15 cellular contexts compared by ENCODE assay signal in the genomic region with DNA sequence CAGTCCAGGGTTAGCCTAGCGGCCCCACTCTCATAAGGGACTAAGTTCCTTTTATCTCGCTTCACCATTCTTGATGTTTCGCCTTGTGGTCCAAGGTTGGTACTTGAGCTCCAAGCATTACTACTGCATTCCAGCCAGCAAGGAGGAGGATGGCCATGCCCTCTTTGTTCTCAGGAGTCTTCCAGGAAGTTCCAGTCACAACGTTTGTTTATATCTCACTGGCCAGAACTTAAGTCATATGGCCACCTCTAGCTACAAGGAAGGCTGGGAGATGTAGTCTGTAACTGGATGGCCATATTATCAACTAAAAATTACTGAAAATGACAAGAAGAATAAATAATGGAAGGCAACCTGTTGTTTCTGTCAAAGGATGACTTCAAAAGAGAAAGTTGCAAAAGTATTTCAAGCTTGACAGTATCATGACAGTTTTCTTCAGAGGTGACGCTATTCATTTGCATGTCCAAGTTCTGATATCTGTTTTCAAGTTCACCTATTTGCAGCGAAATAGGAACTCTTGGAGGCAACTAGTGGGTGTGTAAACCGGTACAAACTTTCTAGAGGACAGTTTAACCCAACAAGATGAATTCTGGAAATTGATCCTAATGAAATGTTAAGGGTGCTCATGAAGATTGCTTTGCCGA.
DNase-seq lines count a peak whose midpoint lies in the region; ATAC-seq, FAIRE-seq and TF ChIP-seq lines count a peak whose summit lies in the region.
"Had no signal": no experiment of that assay in that cellular context is flagged by ENCODE, and none has a peak within 500 bp of the region (broad histone marks: within the 10 kb centered on the region; RNA-seq: fewer than 3 reads in every experiment).

No MANE protein-coding gene starts in this region.

- H3K36me3 ChIP-seq in PC-9 (ENCODE audit: low read depth) = no peaks in the 10 kb centered on the region
- no peaks in the 10 kb centered on the region for H3K36me3 ChIP-seq in endothelial cell of umbilical vein (ENCODE audit: control insufficient read depth in 2 of 2, extremely low read depth in 1 of 2, insufficient read depth in 2 of 2, low read length in 2 of 2)
- H3K36me3 ChIP-seq: Peyer's patch had no signal

- H2AFZ ChIP-seq in PC-9 (no peak overlapping the region), endothelial cell of umbilical vein (ENCODE audit: low read depth, low read length) (peak overlapping the region; percentile 2)

- no peak for TF ChIP-seq POLR2A in endothelial cell of umbilical vein (IDR thresholded peaks at IDR 0.05; ENCODE audit: low read depth, low read length)

- ATAC-seq in GM18502 (IDR thresholded peaks at IDR 0.05; ENCODE audit: poor library complexity, unreplicated experiment) (peak; percentile 74), HG02852 (IDR thresholded peaks at IDR 0.05; ENCODE audit: unreplicated experiment) (no peak)
- ATAC-seq: CD8-positive, alpha-beta T cell; psoas muscle had no signal

- H3K4me1 Mint-ChIP-seq in osteocyte (ENCODE audit: unreplicated experiment) = peaks cover 85% of the 10 kb centered on the region
- peaks cover 9% of the 10 kb centered on the region for H3K4me1 Mint-ChIP-seq in mesothelial cell of epicardium

- H3K27ac Mint-ChIP-seq in osteocyte (ENCODE audit: unreplicated experiment) = peak overlapping the region; percentile 98
- no peak overlapping the region for H3K27ac Mint-ChIP-seq in mesothelial cell of epicardium
- H3K27ac Mint-ChIP-seq: CD8-positive, alpha-beta T cell; type B pancreatic cell had no signal

- intact Hi-C loops in PC-9 (cut with micrococcal nuclease; ENCODE audit: unreplicated experiment) (no loop called here), endothelial cell of umbilical vein (cut with micrococcal nuclease) (no loop called here)

- H3K79me2 ChIP-seq in PC-9 (ENCODE audit: low read depth) = peaks cover 51% of the 10 kb centered on the region
- H3K79me2 ChIP-seq in endothelial cell of umbilical vein (ENCODE audit: control insufficient read depth, insufficient read depth, low read length) = no peaks in the 10 kb centered on the region

- no TSS peak for BruUV-seq in PC-9 (replicated peaks; lab: Mats Ljungman, UMichigan)
- BruUV-seq in endothelial cell of umbilical vein (replicated peaks; lab: Mats Ljungman, UMichigan) = no TSS peak

- H3F3A ChIP-seq in PC-9 (ENCODE audit: insufficient read depth, low read depth) = 0 out of 2 replicates have a peak, but pooled peaks cover 14% of the 10 kb centered on the region

- no peak overlapping the region for H3K4me3 ChIP-seq in PC-9
- no peak overlapping the region for H3K4me3 ChIP-seq in endothelial cell of umbilical vein (replicated peaks in 1 of 3; ENCODE audit: insufficient read depth in 1 of 3, low read depth in 1 of 3, low read length in 3 of 3)
- H3K4me3 ChIP-seq: Peyer's patch, psoas muscle had no signal

- no peaks in the 10 kb centered on the region for H4K20me1 ChIP-seq in PC-9 (ENCODE audit: insufficient read depth)
- H4K20me1 ChIP-seq in endothelial cell of umbilical vein (replicated peaks; ENCODE audit: control insufficient read depth, extremely low read depth, insufficient read depth, low read length) = no peaks in the 10 kb centered on the region

- no peaks in the 10 kb centered on the region for H3K9me1 ChIP-seq in endothelial cell of umbilical vein (replicated peaks; ENCODE audit: control insufficient read depth, extremely low read depth, insufficient read depth, low read length)

- no peak overlapping the region for H3K4me3 Mint-ChIP-seq in osteocyte (ENCODE audit: unreplicated experiment)
- H3K4me3 Mint-ChIP-seq in mesothelial cell of epicardium = no peak overlapping the region
- H3K4me3 Mint-ChIP-seq: CD8-positive, alpha-beta T cell; type B pancreatic cell had no signal

- no peaks in the 10 kb centered on the region for H3K27me3 Mint-ChIP-seq in osteocyte (ENCODE audit: unreplicated experiment)
- no peaks in the 10 kb centered on the region for H3K27me3 Mint-ChIP-seq in mesothelial cell of epicardium (ENCODE audit: low read depth)
- H3K27me3 Mint-ChIP-seq: type B pancreatic cell had no signal

- H3K9me3 Mint-ChIP-seq in osteocyte (ENCODE audit: unreplicated experiment) (no peaks in the 10 kb centered on the region), mesothelial cell of epicardium (no peaks in the 10 kb centered on the region)
- H3K9me3 Mint-ChIP-seq: CD8-positive, alpha-beta T cell; type B pancreatic cell had no signal

- peak; percentile 88 for FAIRE-seq in endothelial cell of umbilical vein (lab: Jason Lieb, UNC)

- CTCF ChIA-PET in PC-9 (lab: Charles Lee) (no interaction called here), endothelial cell of umbilical vein (lab: Charles Lee) (interaction anchor here (0.9 to 1.7 kb wide), 5 partner anchors 18 to 370 kb away, joined by 4 to 5 read pairs (median 5); no protein-coding TSS in a partner anchor)

- peaks cover 25% of the 10 kb centered on the region for H3K4me1 ChIP-seq in PC-9 (replicated peaks; ENCODE audit: insufficient read depth)
- peaks cover 26% of the 10 kb centered on the region for H3K4me1 ChIP-seq in endothelial cell of umbilical vein (ENCODE audit: control insufficient read depth, extremely low read depth, insufficient read depth, low read length)

- dilution Hi-C loops in endothelial cell of umbilical vein (cut with MboI; ENCODE audit: extremely low pct_ligation_motif_present, low sequenced_read_pairs) = loop anchor here (25.0 kb wide), 1 partner anchor 227 kb away; no protein-coding TSS in a partner anchor

- no peaks in the 10 kb centered on the region for H3K9me2 ChIP-seq in PC-9 (ENCODE audit: insufficient read depth)

- H3K27me3 ChIP-seq in PC-9 (ENCODE audit: insufficient read depth, low read depth) (no peaks in the 10 kb centered on the region), endothelial cell of umbilical vein (ENCODE audit: control insufficient read depth in 2 of 2, insufficient read depth in 2 of 2, low read length in 2 of 2) (no peaks in the 10 kb centered on the region)
- H3K27me3 ChIP-seq: Peyer's patch had no signal

- H3K27ac ChIP-seq in PC-9 (no peak overlapping the region), endothelial cell of umbilical vein (ENCODE audit: insufficient read depth, low read depth, low read length) (no peak overlapping the region)
- H3K27ac ChIP-seq: Peyer's patch, psoas muscle had no signal

- H3K4me2 ChIP-seq in PC-9 (0 out of 2 replicates have a peak overlapping the region, but pooled peaks have one; percentile 29), endothelial cell of umbilical vein (ENCODE audit: insufficient read depth, low read length) (no peak overlapping the region)

- POLR2A ChIA-PET in PC-9 (lab: Charles Lee; ENCODE audit: unreplicated experiment) (no interaction called here), endothelial cell of umbilical vein (lab: Charles Lee) (no interaction called here)

- peaks cover 22% of the 10 kb centered on the region for H3K36me3 Mint-ChIP-seq in osteocyte (ENCODE audit: unreplicated experiment)
- H3K36me3 Mint-ChIP-seq in mesothelial cell of epicardium = peaks cover 9% of the 10 kb centered on the region

- DNase-seq in PC-9 (peak in 1 of 2 experiments; percentile 59), endothelial cell of umbilical vein (ENCODE audit: low read depth, low spot score) (peak; percentile 60), osteocyte (ENCODE audit: extremely low spot score, unreplicated experiment) (no peak), mesothelial cell of epicardium (ENCODE audit: low spot score in 2 of 2, unreplicated experiment in 2 of 2) (no peak)
- no peak for DNase-seq in stimulated activated CD4-positive, alpha-beta T cell treated with anti-CD3 and anti-CD28 coated beads, Interleukin-4, amount 100 ng/mL, for 1 hour
- DNase-seq in stimulated activated CD4-positive, alpha-beta T cell treated with anti-CD3 and anti-CD28 coated beads, Interleukin-1b, Interleukin-23, amount 100 ng/mL, for 48 hours = no peak
- DNase-seq: activated CD4-positive, CD25-positive, alpha-beta regulatory T cell; CD8-positive, alpha-beta T cell; cerebellar nuclear complex; NCI-H187 treated with DMSO at 0.1 percent for 48 hours; Peyer's patch; psoas muscle had no signal

- H3K9me3 ChIP-seq in PC-9 (ENCODE audit: insufficient read depth, low read depth) (no peaks in the 10 kb centered on the region), endothelial cell of umbilical vein (replicated peaks; ENCODE audit: control insufficient read depth, insufficient read depth, low read length) (no peaks in the 10 kb centered on the region)
- H3K9me3 ChIP-seq: Peyer's patch, psoas muscle had no signal

- TF ChIP-seq CTCF in PC-9 (conservative IDR thresholded peaks at IDR 0.05) (no peak), endothelial cell of umbilical vein (IDR thresholded peaks at IDR 0.05; ENCODE audit: extremely low read depth in 1 of 2, insufficient read depth in 1 of 2, low read depth in 1 of 2, low read length in 2 of 2) (no peak), osteocyte (IDR thresholded peaks at IDR 0.05) (no peak), mesothelial cell of epicardium (IDR thresholded peaks at IDR 0.05; ENCODE audit: unreplicated experiment) (no peak)

- H3K9ac ChIP-seq in endothelial cell of umbilical vein (replicated peaks; ENCODE audit: extremely low read depth, insufficient read depth, low read length) = no peak overlapping the region

TF ChIP-seq in endothelial cell of umbilical vein, 7 proteins besides CTCF, POLR2A, EP300 and RAD21:
- no peak for TF ChIP-seq MYC (IDR thresholded peaks at IDR 0.05; ENCODE audit: low read depth, low read length)
- no peak for TF ChIP-seq EZH2 (IDR thresholded peaks at IDR 0.05; ENCODE audit: borderline replicate concordance, low read depth, low read length, severe bottlenecking)
- no peak for TF ChIP-seq GATA2 (IDR thresholded peaks at IDR 0.05; ENCODE audit: insufficient read depth, insufficient read length, low read depth, low read length)
- TF ChIP-seq POLR2AphosphoS5 (IDR thresholded peaks at IDR 0.05; ENCODE audit: insufficient read depth, low read depth, low read length) = no peak
- TF ChIP-seq FOS (IDR thresholded peaks at IDR 0.05; ENCODE audit: borderline replicate concordance, insufficient read depth, low read length) = no peak
- no peak for TF ChIP-seq JUN (IDR thresholded peaks at IDR 0.05; ENCODE audit: borderline replicate concordance, insufficient read depth, insufficient read length, low read depth)
- TF ChIP-seq, protein P1, sequence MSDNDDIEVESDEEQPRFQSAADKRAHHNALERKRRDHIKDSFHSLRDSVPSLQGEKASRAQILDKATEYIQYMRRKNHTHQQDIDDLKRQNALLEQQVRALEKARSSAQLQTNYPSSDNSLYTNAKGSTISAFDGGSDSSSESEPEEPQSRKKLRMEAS (IDR thresholded peaks at IDR 0.05; ENCODE audit: insufficient read depth, insufficient read length) = no peak
